14 cellular contexts compared by ENCODE assay signal in the genomic region with DNA sequence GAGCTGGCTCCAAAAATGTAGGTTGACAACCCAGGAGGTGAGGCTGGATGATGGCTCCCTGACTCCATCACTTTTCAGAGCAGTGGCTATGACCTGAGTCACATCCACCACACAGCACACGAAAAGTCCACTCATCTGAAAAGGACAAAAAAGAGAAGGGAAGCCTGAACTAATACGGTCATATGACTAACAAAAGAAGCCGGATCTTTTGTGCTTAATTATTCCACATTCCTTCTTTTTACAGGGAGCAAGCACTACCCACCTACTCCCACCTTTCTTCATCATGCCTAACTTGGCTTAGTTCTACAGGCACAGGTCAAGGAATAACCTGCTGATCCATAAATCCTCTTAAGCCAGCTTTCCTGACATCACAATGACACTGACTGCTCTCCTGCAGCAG.
A peak's percentile ranks its signal among the peaks of the same experiment; 100 is the strongest.
DNase-seq lines count a peak whose midpoint lies in the region.
"Had no signal": no experiment of that assay in that cellular context is flagged by ENCODE, and none has a peak within 500 bp of the region (broad histone marks: within the 10 kb centered on the region; RNA-seq: fewer than 3 reads in every experiment).

No MANE protein-coding gene starts in this region.

- in situ Hi-C loops in KBM-7 (cut with MboI; ENCODE audit: low pct_unique_long_range_greater_than_20kb, low sequenced_read_pairs): no loop called here

- DNase-seq in NCI-H82 (lab: John Stamatoyannopoulos, UW): peak; percentile 73
- peak; percentile 35 for DNase-seq in astrocyte of the hippocampus (ENCODE audit: low read depth, low spot score)
- peak; percentile 13 for DNase-seq in iPS-NIHi11 (ENCODE audit: low spot score)
- DNase-seq in pons (ENCODE audit: low spot score): no peak
- no peak for DNase-seq in activated CD4-positive, alpha-beta T cell treated with anti-CD3 and anti-CD28 coated beads for 4 hours
- DNase-seq in amygdala (lab: John Stamatoyannopoulos, UW): no peak
- no peak for DNase-seq in KBM-7
- DNase-seq: CD8-positive, alpha-beta T cell; COR-L47; DMS153; DMS79 treated with DMSO at 0.1 percent for 48 hours; EL; GDM1; H9 had no signal

Comparison
In these comparisons a context has a peak if more than half of its experiments do, and no peak if none do; other contexts are left out.
1. DNase-seq: peak in NCI-H82 (single experiment), astrocyte of the hippocampus (single experiment) and iPS-NIHi11 (single experiment); none in pons (single experiment), activated CD4-positive, alpha-beta T cell treated with anti-CD3 and anti-CD28 coated beads for 4 hours (0 of 2), amygdala (0 of 56) and KBM-7 (single experiment).